ENCODE assay signal across 20 cellular contexts in the genomic region with DNA sequence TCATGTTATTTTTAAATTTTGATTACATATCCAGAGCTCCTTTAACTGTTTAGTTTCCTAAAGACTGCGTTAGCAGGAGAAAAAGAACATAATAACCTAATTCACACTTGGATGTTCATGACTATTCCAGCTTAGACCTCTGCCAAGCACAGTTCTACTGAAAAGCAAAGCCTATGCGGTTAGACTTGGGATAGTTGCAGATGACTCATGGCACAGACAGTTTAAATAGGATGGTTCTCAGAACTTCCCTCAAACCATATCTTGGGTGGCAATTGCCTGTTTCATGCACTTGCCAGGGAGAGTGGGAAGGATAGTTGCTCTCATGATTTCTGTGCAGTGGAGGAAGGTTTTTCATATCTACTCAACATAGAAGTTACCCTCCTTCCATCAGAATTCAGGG.
A peak's percentile ranks its signal among the peaks of the same experiment; 100 is the strongest.
DNase-seq lines count a peak whose midpoint lies in the region; ATAC-seq and FAIRE-seq lines count a peak whose summit lies in the region.
"Had no signal": no experiment of that assay in that cellular context is flagged by ENCODE, and none has a peak within 500 bp of the region (broad histone marks: within the 10 kb centered on the region; RNA-seq: fewer than 3 reads in every experiment).

No MANE protein-coding gene starts in this region.

- H3K27me3 Mint-ChIP-seq in activated CD4-positive, alpha-beta memory T cell treated with anti-CD3 and anti-CD28 coated beads, Interleukin-2, amount 10 ng/mL, durations not matched to agents 7 days and 5 days, result no peaks in the 10 kb centered on the region
- H3K27me3 Mint-ChIP-seq: dendritic cell treated with granulocyte-macrophage colony-stimulating factor and Interleukin-4, amounts not matched to agents 40 ng/mL and 50 ng/mL, for 4 days had no signal

- H3K36me3 Mint-ChIP-seq in activated CD4-positive, alpha-beta memory T cell treated with anti-CD3 and anti-CD28 coated beads, Interleukin-2, amount 10 ng/mL, durations not matched to agents 7 days and 5 days (ENCODE audit: low read depth), result no peaks in the 10 kb centered on the region

- ATAC-seq in HG02763 (IDR thresholded peaks at IDR 0.05; ENCODE audit: unreplicated experiment), result no peak
- ATAC-seq in GM21526 (IDR thresholded peaks at IDR 0.05; ENCODE audit: low FRiP score, unreplicated experiment), result no peak
- ATAC-seq: left ventricle myocardium superior, mucosa of descending colon had no signal

- H3K27ac Mint-ChIP-seq in activated CD4-positive, alpha-beta memory T cell treated with anti-CD3 and anti-CD28 coated beads, Interleukin-2, amount 10 ng/mL, durations not matched to agents 7 days and 5 days, result no peak overlapping the region
- H3K27ac Mint-ChIP-seq: dendritic cell treated with granulocyte-macrophage colony-stimulating factor and Interleukin-4, amounts not matched to agents 40 ng/mL and 50 ng/mL, for 4 days; H9 had no signal

- POLR2A ChIA-PET in activated CD4-positive, alpha-beta memory T cell treated with anti-CD3 and anti-CD28 coated beads, Interleukin-2, amount 10 ng/mL, durations not matched to agents 7 days and 5 days (lab: Charles Lee), result no interaction called here

- peaks cover 2% of the 10 kb centered on the region for H3K9me3 Mint-ChIP-seq in activated CD4-positive, alpha-beta memory T cell treated with anti-CD3 and anti-CD28 coated beads, Interleukin-2, amount 10 ng/mL, durations not matched to agents 7 days and 5 days

- DNase-seq in Daoy (ENCODE audit: low read depth), result peak; percentile 80
- peak; percentile 55 for DNase-seq in HTR-8/SVneo (ENCODE audit: insufficient read length, low spot score)
- peak; percentile 41 for DNase-seq in epidermal melanocyte (ENCODE audit: insufficient read length, low spot score)
- DNase-seq in renal cortical epithelial cell (ENCODE audit: low read depth), result peak; percentile 7
- DNase-seq in activated CD4-positive, alpha-beta memory T cell treated with anti-CD3 and anti-CD28 coated beads, Interleukin-2, amount 10 ng/mL, durations not matched to agents 7 days and 5 days, result no peak
- DNase-seq in stimulated activated CD4-positive, alpha-beta T cell treated with anti-CD3 and anti-CD28 coated beads, Interleukin-4, amount 100 ng/mL, for 1 hour, result no peak
- DNase-seq: activated gamma-delta T cell treated with Interleukin-2 at 50 U/mL for 16 hours, adrenal gland, COR-L47, H9, KG1, left ventricle myocardium superior, mucosa of descending colon, NCI-H1417, NCI-H524 treated with DMSO at 0.1 percent for 48 hours, SIG-M5, T-helper 1 cell had no signal

- CTCF ChIA-PET in activated CD4-positive, alpha-beta memory T cell treated with anti-CD3 and anti-CD28 coated beads, Interleukin-2, amount 10 ng/mL, durations not matched to agents 7 days and 5 days (lab: Charles Lee), result no interaction called here

- peak; percentile 80 for FAIRE-seq in HTR-8/SVneo (lab: Jason Lieb, UNC)

- H3K4me1 Mint-ChIP-seq in activated CD4-positive, alpha-beta memory T cell treated with anti-CD3 and anti-CD28 coated beads, Interleukin-2, amount 10 ng/mL, durations not matched to agents 7 days and 5 days, result no peaks in the 10 kb centered on the region

- H3K4me3 Mint-ChIP-seq in activated CD4-positive, alpha-beta memory T cell treated with anti-CD3 and anti-CD28 coated beads, Interleukin-2, amount 10 ng/mL, durations not matched to agents 7 days and 5 days, result no peak overlapping the region
- H3K4me3 Mint-ChIP-seq: dendritic cell treated with granulocyte-macrophage colony-stimulating factor and Interleukin-4, amounts not matched to agents 40 ng/mL and 50 ng/mL, for 4 days; H9 had no signal

Comparison
In these comparisons a context has a peak if more than half of its experiments do, and no peak if none do; other contexts are left out.
1. DNase-seq: peak in Daoy (single experiment), HTR-8/SVneo (single experiment), epidermal melanocyte (single experiment) and renal cortical epithelial cell (single experiment); none in activated CD4-positive, alpha-beta memory T cell treated with anti-CD3 and anti-CD28 coated beads, Interleukin-2, amount 10 ng/mL, durations not matched to agents 7 days and 5 days (single experiment) and stimulated activated CD4-positive, alpha-beta T cell treated with anti-CD3 and anti-CD28 coated beads, Interleukin-4, amount 100 ng/mL, for 1 hour (single experiment).